26 cellular contexts compared by ENCODE assay signal in genomic region chr4:117093581-117093980, GRCh38. TPM values are rescaled to one million over a fixed set of nuclear protein-coding genes. Genes with fewer than 3 reads are reported as not detected.
DNase-seq lines count a peak whose midpoint lies in the region; ATAC-seq and TF ChIP-seq lines count a peak whose summit lies in the region.
"Had no signal": no experiment of that assay in that cellular context is flagged by ENCODE, and none has a peak within 500 bp of the region (broad histone marks: within the 10 kb centered on the region; RNA-seq: fewer than 3 reads in every experiment).

No MANE protein-coding gene starts in this region.

- no peak overlapping the region for H3K4me2 ChIP-seq in mesenchymal stem cell (ENCODE audit: low read length, poor library complexity, severe bottlenecking)

- no peak overlapping the region for H3K14ac ChIP-seq in mesenchymal stem cell (ENCODE audit: low read length in 2 of 2)

- H3K4me1 ChIP-seq in mesenchymal stem cell (ENCODE audit: control insufficient read depth, insufficient read depth, low read depth, low read length) = no peaks in the 10 kb centered on the region
- no peaks in the 10 kb centered on the region for H3K4me1 ChIP-seq in heart right ventricle
- H3K4me1 ChIP-seq: Peyer's patch, prostate gland, vagina had no signal

- H3K27ac ChIP-seq in mesenchymal stem cell (ENCODE audit: low read length, poor library complexity, severe bottlenecking) (no peak overlapping the region), heart right ventricle (no peak overlapping the region)
- H3K27ac ChIP-seq: 22Rv1, GM23248, HL-60, Peyer's patch, prostate gland, vagina had no signal

- H2BK5ac ChIP-seq in mesenchymal stem cell (ENCODE audit: low read depth, low read length, poor library complexity, severe bottlenecking) = no peak overlapping the region

- no peak for TF ChIP-seq POLR2A in GM18505 (IDR thresholded peaks at IDR 0.05; ENCODE audit: borderline replicate concordance, extremely low read depth, insufficient read depth, insufficient read length)

- no peaks in the 10 kb centered on the region for H3K36me3 ChIP-seq in mesenchymal stem cell (ENCODE audit: control insufficient read depth in 1 of 2, insufficient read depth in 2 of 2, low read depth in 1 of 2, low read length in 2 of 2)
- H3K36me3 ChIP-seq in heart right ventricle = no peaks in the 10 kb centered on the region
- H3K36me3 ChIP-seq: Peyer's patch, prostate gland, vagina had no signal

- H4K8ac ChIP-seq in mesenchymal stem cell (ENCODE audit: low read length) = no peak overlapping the region

- no peak overlapping the region for H4K91ac ChIP-seq in mesenchymal stem cell (ENCODE audit: low read length)

- no peak overlapping the region for H3K4ac ChIP-seq in mesenchymal stem cell (ENCODE audit: low read depth in 1 of 2, low read length in 2 of 2)

- no peak overlapping the region for H2AFZ ChIP-seq in mesenchymal stem cell (ENCODE audit: low read depth, low read length)
- H2AFZ ChIP-seq: GM23248 had no signal

- H2AK5ac ChIP-seq in mesenchymal stem cell (ENCODE audit: low read length, severe bottlenecking) = no peak overlapping the region

- intact Hi-C loops in heart right ventricle (cut with DNase I) = no loop called here

- no peak overlapping the region for H3K18ac ChIP-seq in mesenchymal stem cell (ENCODE audit: low read depth in 1 of 2, low read length in 2 of 2)

- H2BK120ac ChIP-seq in mesenchymal stem cell (ENCODE audit: low read depth, low read length) = no peak overlapping the region

- no peak overlapping the region for H3K4me3 ChIP-seq in choroid plexus epithelial cell (ENCODE audit: low read depth, low read length)
- no peak overlapping the region for H3K4me3 ChIP-seq in mesenchymal stem cell (ENCODE audit: insufficient read depth in 1 of 2, low read depth in 1 of 2, low read length in 2 of 2)
- no peak overlapping the region for H3K4me3 ChIP-seq in heart right ventricle
- H3K4me3 ChIP-seq: GM23248, Peyer's patch, prostate gland, vagina had no signal

- no peak overlapping the region for H3K23ac ChIP-seq in mesenchymal stem cell (ENCODE audit: low read length in 2 of 2)

- no peak overlapping the region for H3K9ac ChIP-seq in mesenchymal stem cell (ENCODE audit: low read length)
- H3K9ac ChIP-seq: GM23248 had no signal

- TF ChIP-seq CTCF in choroid plexus epithelial cell (conservative IDR thresholded peaks at IDR 0.05; ENCODE audit: low read depth, low read length) (no peak), heart right ventricle (IDR thresholded peaks at IDR 0.05) (no peak)

- H3K9me3 ChIP-seq in mesenchymal stem cell (ENCODE audit: control insufficient read depth, low read length) (no peaks in the 10 kb centered on the region), heart right ventricle (no peaks in the 10 kb centered on the region)
- H3K9me3 ChIP-seq: Peyer's patch, prostate gland, vagina had no signal

- ATAC-seq in SK-N-SH treated with all-trans-retinoic acid at 6 μM for 48 hours = no peak
- ATAC-seq in heart right ventricle = no peak
- ATAC-seq in GM18505 (IDR thresholded peaks at IDR 0.05; ENCODE audit: unreplicated experiment) = no peak
- ATAC-seq: activated CD8-positive, alpha-beta memory T cell treated with anti-CD3 and anti-CD28 coated beads, Interleukin-2, amount 10 ng/mL, durations not matched to agents 7 days and 5 days; HepG2; WTC11 had no signal

- H2BK12ac ChIP-seq in mesenchymal stem cell (ENCODE audit: low read length in 2 of 2) = no peak overlapping the region

- no peak overlapping the region for H2BK15ac ChIP-seq in mesenchymal stem cell (ENCODE audit: low read depth, poor library complexity, severe bottlenecking)

- no peaks in the 10 kb centered on the region for H3K79me1 ChIP-seq in mesenchymal stem cell (replicated peaks; ENCODE audit: low read length, poor library complexity, severe bottlenecking)

- H3K27me3 ChIP-seq in mesenchymal stem cell (ENCODE audit: control insufficient read depth in 1 of 2, insufficient read depth in 1 of 2, low read length in 2 of 2) = no peaks in the 10 kb centered on the region
- no peaks in the 10 kb centered on the region for H3K27me3 ChIP-seq in heart right ventricle
- H3K27me3 ChIP-seq: Peyer's patch, vagina had no signal

- peak; percentile 18 for DNase-seq in DMS53 (lab: John Stamatoyannopoulos, UW)
- DNase-seq in DMS53 treated with DMSO at 0.1 percent for 48 hours (lab: John Stamatoyannopoulos, UW; ENCODE audit: unreplicated experiment) = no peak
- peak; percentile 22 for DNase-seq in choroid plexus epithelial cell (ENCODE audit: low read depth)
- peak; percentile 12 for DNase-seq in mesenchymal stem cell
- DNase-seq in stromal cell of bone marrow (ENCODE audit: low read depth) = peak; percentile 37
- no peak for DNase-seq in heart right ventricle
- DNase-seq: activated CD8-positive, alpha-beta memory T cell treated with anti-CD3 and anti-CD28 coated beads, Interleukin-2, amount 10 ng/mL, durations not matched to agents 7 days and 5 days; activated naive CD4-positive, alpha-beta T cell treated with anti-CD3 and anti-CD28 coated beads, Interleukin-2, amount 50 U/mL, for 16 hours; caudate nucleus; CD4-positive, CD25-positive, alpha-beta regulatory T cell; dermis blood vessel endothelial cell; GM23248; head of caudate nucleus; NCI-H1092 treated with DMSO at 0.1 percent for 48 hours; NCI-H1930; NCI-H2227 treated with DMSO at 0.1 percent for 48 hours; Peyer's patch; SIG-M5 had no signal

TF ChIP-seq in SK-N-SH treated with all-trans-retinoic acid at 6 μM for 48 hours, 23 proteins besides CTCF, POLR2A, EP300 and RAD21 (continues in another document):
- TF ChIP-seq BACH2 (CRISPR knock-in tag; IDR thresholded peaks at IDR 0.05; ENCODE audit: borderline replicate concordance) = no peak
- TF ChIP-seq POU6F1 (CRISPR knock-in tag; IDR thresholded peaks at IDR 0.05; ENCODE audit: borderline replicate concordance, low read depth) = no peak
- TF ChIP-seq TSHZ2 (CRISPR knock-in tag; IDR thresholded peaks at IDR 0.05) = no peak
- TF ChIP-seq ESRRG (CRISPR knock-in tag; IDR thresholded peaks at IDR 0.05) = no peak
- TF ChIP-seq PPARA (CRISPR knock-in tag; IDR thresholded peaks at IDR 0.05; ENCODE audit: borderline replicate concordance) = no peak
- TF ChIP-seq ARNTL (CRISPR knock-in tag; IDR thresholded peaks at IDR 0.05; ENCODE audit: borderline replicate concordance, low read depth) = no peak
- TF ChIP-seq ZC3H10 (CRISPR knock-in tag; IDR thresholded peaks at IDR 0.05) = no peak
- TF ChIP-seq, protein P1, sequence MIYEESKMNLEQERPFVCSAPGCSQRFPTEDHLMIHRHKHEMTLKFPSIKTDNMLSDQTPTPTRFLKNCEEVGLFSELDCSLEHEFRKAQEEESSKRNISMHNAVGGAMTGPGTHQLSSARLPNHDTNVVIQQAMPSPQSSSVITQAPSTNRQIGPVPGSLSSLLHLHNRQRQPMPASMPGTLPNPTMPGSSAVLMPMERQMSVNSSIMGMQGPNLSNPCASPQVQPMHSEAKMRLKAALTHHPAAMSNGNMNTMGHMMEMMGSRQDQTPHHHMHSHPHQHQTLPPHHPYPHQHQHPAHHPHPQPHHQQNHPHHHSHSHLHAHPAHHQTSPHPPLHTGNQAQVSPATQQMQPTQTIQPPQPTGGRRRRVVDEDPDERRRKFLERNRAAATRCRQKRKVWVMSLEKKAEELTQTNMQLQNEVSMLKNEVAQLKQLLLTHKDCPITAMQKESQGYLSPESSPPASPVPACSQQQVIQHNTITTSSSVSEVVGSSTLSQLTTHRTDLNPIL (CRISPR knock-in tag; IDR thresholded peaks at IDR 0.05; ENCODE audit: low read depth) = no peak

RNA-seq across cellular contexts. Expression of gene TRAM1L1, which starts 8.2 kb away (rescaled TPM):
- polyA plus RNA-seq in mesenchymal stem cell (2013, experiment 1 of 2) = 4.8 TPM
- polyA plus RNA-seq in mesenchymal stem cell (2013, experiment 2 of 2) = 4.9 TPM
- total RNA-seq in heart right ventricle = 1 to 10 TPM in 4 of 10 donors, under 1 TPM in 5, not detected in 1; 0.13 to 1.6 (median 0.92) TPM
- polyA plus RNA-seq in heart right ventricle = under 1 TPM; 0.29 to 0.44 TPM
- total RNA-seq: activated CD8-positive, alpha-beta memory T cell treated with anti-CD3 and anti-CD28 coated beads, Interleukin-2, amount 10 ng/mL, durations not matched to agents 7 days and 5 days; CD4-positive, CD25-positive, alpha-beta regulatory T cell had no signal
- polyA plus RNA-seq: CD4-positive, CD25-positive, alpha-beta regulatory T cell had no signal

Comparison
In these comparisons a context has a peak if more than half of its experiments do, and no peak if none do; other contexts are left out.
1. DNase-seq: peak in DMS53 (single experiment), choroid plexus epithelial cell (single experiment), mesenchymal stem cell (single experiment) and stromal cell of bone marrow (single experiment); none in DMS53 treated with DMSO at 0.1 percent for 48 hours (single experiment) and heart right ventricle (0 of 2).